Comparison of ENCODE assay signal across 8 cellular contexts in genomic region chr17:50290074-50290702, GRCh38. TPM values are rescaled to one million over a fixed set of nuclear protein-coding genes. Genes with fewer than 3 reads are reported as not detected.
A peak's percentile ranks its signal among the peaks of the same experiment; 100 is the strongest.
DNase-seq lines count a peak whose midpoint lies in the region; ATAC-seq and TF ChIP-seq lines count a peak whose summit lies in the region.

No MANE protein-coding gene starts in this region.

- peaks cover 19% of the 10 kb centered on the region for H3K27me3 Mint-ChIP-seq in activated CD4-positive, alpha-beta memory T cell treated with anti-CD3 and anti-CD28 coated beads for 36 hours

- DNase-seq in AG09309 (ENCODE audit: low read depth) (peak; percentile 99), HPDE6-E6E7 (ENCODE audit: extremely low spot score) (peak; percentile 91), cardiac septum (ENCODE audit: low spot score) (peak; percentile 82), renal cortical epithelial cell (ENCODE audit: low read depth) (peak; percentile 98)
- DNase-seq in activated CD4-positive, alpha-beta memory T cell treated with anti-CD3 and anti-CD28 coated beads for 36 hours: peak; percentile 61

- H3K27ac Mint-ChIP-seq in activated CD4-positive, alpha-beta memory T cell treated with anti-CD3 and anti-CD28 coated beads for 36 hours: peak overlapping the region; percentile 79

- TF ChIP-seq CTCF in AG09309 (IDR thresholded peaks at IDR 0.05; ENCODE audit: control insufficient read depth, insufficient read depth, low read depth, low read length, missing control alignments): no peak

- H3K4me3 Mint-ChIP-seq in activated CD4-positive, alpha-beta memory T cell treated with anti-CD3 and anti-CD28 coated beads for 36 hours: no peak overlapping the region

- ATAC-seq in GM18873 (IDR thresholded peaks at IDR 0.05; ENCODE audit: low FRiP score, unreplicated experiment) (no peak), GM18867 (IDR thresholded peaks at IDR 0.05; ENCODE audit: unreplicated experiment) (no peak), GM18909 (IDR thresholded peaks at IDR 0.05; ENCODE audit: poor library complexity, unreplicated experiment) (no peak)

- H3K36me3 Mint-ChIP-seq in activated CD4-positive, alpha-beta memory T cell treated with anti-CD3 and anti-CD28 coated beads for 36 hours: no peaks in the 10 kb centered on the region

- intact Hi-C loops in activated CD4-positive, alpha-beta memory T cell treated with anti-CD3 and anti-CD28 coated beads for 36 hours (cut with micrococcal nuclease): loop anchor here (5.0 kb wide), 1 partner anchor 37 kb away; no protein-coding TSS in a partner anchor
- intact Hi-C loops in cardiac septum (cut with DNase I): no loop called here

- no peaks in the 10 kb centered on the region for H3K9me3 Mint-ChIP-seq in activated CD4-positive, alpha-beta memory T cell treated with anti-CD3 and anti-CD28 coated beads for 36 hours

- POLR2A ChIA-PET in activated CD4-positive, alpha-beta memory T cell treated with anti-CD3 and anti-CD28 coated beads for 36 hours (lab: Charles Lee): interaction anchor here (1.2 kb wide), 1 partner anchor 19 kb away, joined by 3 read pairs; no protein-coding TSS in a partner anchor

- H3K4me1 Mint-ChIP-seq in activated CD4-positive, alpha-beta memory T cell treated with anti-CD3 and anti-CD28 coated beads for 36 hours (ENCODE audit: low read depth): peaks cover 19% of the 10 kb centered on the region

- CTCF ChIA-PET in activated CD4-positive, alpha-beta memory T cell treated with anti-CD3 and anti-CD28 coated beads for 36 hours (lab: Charles Lee): interaction anchor here (0.8 to 14.7 kb wide), 5 partner anchors 17 to 128 kb away, joined by 3 to 254 read pairs (median 17); partner anchors contain the start of genes COL1A1, LRRC59 and TMEM92

- H3K4me3 ChIP-seq in AG09309 (ENCODE audit: control insufficient read depth, low read depth, low read length): peak overlapping the region; percentile 48

RNA-seq across cellular contexts. Expression of gene TMEM92, which starts 15.9 kb away (rescaled TPM):
- total RNA-seq in activated CD4-positive, alpha-beta memory T cell treated with anti-CD3 and anti-CD28 coated beads for 36 hours: under 1 TPM in 1 of 2 experiments, not detected in 1; 0.07 TPM
- total RNA-seq in cardiac septum (not detected), renal cortical epithelial cell (0.87 and 2.3 TPM in 2 replicates)

RNA-seq across cellular contexts. Expression of gene XYLT2, which starts 55.7 kb away (rescaled TPM):
- total RNA-seq in activated CD4-positive, alpha-beta memory T cell treated with anti-CD3 and anti-CD28 coated beads for 36 hours: 10 to 100 TPM; 41.3 to 43.3 TPM
- total RNA-seq in cardiac septum: 10.8 TPM
- total RNA-seq in renal cortical epithelial cell: 42.3 and 61.5 TPM in 2 replicates
